In genomic region chr10:76984559-76985443, GRCh38 we compare ENCODE assay signal across 1 cellular context.
TF ChIP-seq lines count a peak whose summit lies in the region.

No MANE protein-coding gene starts in this region.

TF ChIP-seq in HCT116, 20 proteins besides CTCF, POLR2A, EP300 and RAD21 (continued from another document):
- TF ChIP-seq REST (IDR thresholded peaks at IDR 0.05; ENCODE audit: low read depth) = no peak
